12 cellular contexts compared by ENCODE assay signal in the genomic region with DNA sequence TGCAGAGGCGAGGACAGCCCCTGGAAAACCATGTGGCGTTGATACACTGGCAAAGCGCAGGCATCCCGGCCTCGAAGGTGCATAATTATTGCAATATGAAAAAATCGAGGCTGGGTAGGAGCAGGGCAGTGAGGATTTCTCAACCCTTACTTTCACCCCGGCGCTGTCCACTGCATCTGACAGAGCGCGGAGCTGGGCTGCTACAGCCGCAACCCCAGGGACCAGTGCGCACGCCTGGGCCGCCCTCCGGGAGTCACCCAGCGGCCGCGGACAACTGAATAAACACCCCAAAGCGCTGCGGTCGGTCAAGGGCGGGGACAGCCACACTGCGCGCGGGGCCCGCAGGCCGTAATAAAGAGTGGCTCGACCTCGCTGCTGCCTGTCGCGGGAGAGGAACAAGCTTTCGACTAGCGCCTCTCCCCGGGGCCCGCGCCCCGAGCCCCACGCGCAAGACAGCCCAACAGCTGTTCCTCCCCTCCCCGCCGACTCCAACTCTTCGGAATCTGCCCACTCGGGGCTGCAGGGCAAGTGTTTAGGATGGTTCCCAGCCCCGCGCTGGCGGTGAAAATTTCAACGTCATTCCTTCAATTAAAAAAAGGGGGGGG. TPM values are rescaled to one million over a fixed set of nuclear protein-coding genes. Genes with fewer than 3 reads are reported as not detected.
DNase-seq lines count a peak whose midpoint lies in the region; ATAC-seq and TF ChIP-seq lines count a peak whose summit lies in the region.
"Had no signal": no experiment of that assay in that cellular context is flagged by ENCODE, and none has a peak within 500 bp of the region (broad histone marks: within the 10 kb centered on the region; RNA-seq: fewer than 3 reads in every experiment).

No MANE protein-coding gene starts in this region.

- H3K27me3 Mint-ChIP-seq in activated CD8-positive, alpha-beta memory T cell treated with anti-CD3 and anti-CD28 coated beads, Interleukin-2, amount 10 ng/mL, durations not matched to agents 7 days and 5 days: peaks cover 86% of the 10 kb centered on the region
- peaks cover 79% of the 10 kb centered on the region for H3K27me3 Mint-ChIP-seq in activated T-helper 2 cell treated with anti-CD3 and anti-CD28 coated beads, Interferon-gamma antibody, Interleukin-2, Interleukin-4, amounts not matched to agents 10 μg/mL and 5 μg/mL and 100 μg/mL, durations not matched to agents 14 hours and 24 hours and 36 hours (ENCODE audit: low read depth)

- 0% methylated on average over 6 of the region's 47 CpGs for WGBS in right lobe of liver (ENCODE audit: insufficient coverage, low coverage, low lambda C conversion rate, missing lambda C conversion rate)

- H3K27ac Mint-ChIP-seq in activated CD8-positive, alpha-beta memory T cell treated with anti-CD3 and anti-CD28 coated beads, Interleukin-2, amount 10 ng/mL, durations not matched to agents 7 days and 5 days: no peak overlapping the region
- H3K27ac Mint-ChIP-seq in activated T-helper 2 cell treated with anti-CD3 and anti-CD28 coated beads, Interferon-gamma antibody, Interleukin-2, Interleukin-4, amounts not matched to agents 10 μg/mL and 5 μg/mL and 100 μg/mL, durations not matched to agents 14 hours and 24 hours and 36 hours: no peak overlapping the region

- intact Hi-C loops in right lobe of liver (cut with DNase I) (no loop called here), uterus (cut with DNase I; ENCODE audit: low total_unique reads) (loop anchor here (10.0 kb wide), 2 partner anchors 54 to 124 kb away; no protein-coding TSS in a partner anchor)
- intact Hi-C loops in activated T-helper 2 cell treated with anti-CD3 and anti-CD28 coated beads, Interferon-gamma antibody, Interleukin-2, Interleukin-4, amounts not matched to agents 10 μg/mL and 5 μg/mL and 100 μg/mL, durations not matched to agents 14 hours and 24 hours and 36 hours (cut with micrococcal nuclease): loop anchor here (5.0 kb wide), 2 partner anchors 107 to 353 kb away; a partner anchor contains a TSS

- H3K27me3 ChIP-seq in right lobe of liver: peaks cover 8 to 50% of the 10 kb centered on the region in 2 donors
- no peaks in the 10 kb centered on the region for H3K27me3 ChIP-seq in uterus

- H3K4me1 ChIP-seq in right lobe of liver (peaks cover 0 to 29% (median 2%) of the 10 kb centered on the region in 4 donors), uterus (peaks cover 0 to 12% of the 10 kb centered on the region in 2 donors)

- H3K9me3 ChIP-seq in right lobe of liver (no peaks in the 10 kb centered on the region), uterus (no peaks in the 10 kb centered on the region)
- H3K9me3 ChIP-seq: tibial nerve had no signal

- H3K9me3 Mint-ChIP-seq in activated CD8-positive, alpha-beta memory T cell treated with anti-CD3 and anti-CD28 coated beads, Interleukin-2, amount 10 ng/mL, durations not matched to agents 7 days and 5 days (ENCODE audit: low read depth): no peaks in the 10 kb centered on the region
- no peaks in the 10 kb centered on the region for H3K9me3 Mint-ChIP-seq in activated T-helper 2 cell treated with anti-CD3 and anti-CD28 coated beads, Interferon-gamma antibody, Interleukin-2, Interleukin-4, amounts not matched to agents 10 μg/mL and 5 μg/mL and 100 μg/mL, durations not matched to agents 14 hours and 24 hours and 36 hours

- H3K36me3 Mint-ChIP-seq in activated CD8-positive, alpha-beta memory T cell treated with anti-CD3 and anti-CD28 coated beads, Interleukin-2, amount 10 ng/mL, durations not matched to agents 7 days and 5 days: no peaks in the 10 kb centered on the region
- H3K36me3 Mint-ChIP-seq in activated T-helper 2 cell treated with anti-CD3 and anti-CD28 coated beads, Interferon-gamma antibody, Interleukin-2, Interleukin-4, amounts not matched to agents 10 μg/mL and 5 μg/mL and 100 μg/mL, durations not matched to agents 14 hours and 24 hours and 36 hours (ENCODE audit: low read depth): no peaks in the 10 kb centered on the region

- H3K36me3 ChIP-seq in right lobe of liver (no peaks in the 10 kb centered on the region), uterus (no peaks in the 10 kb centered on the region)
- H3K36me3 ChIP-seq: tibial nerve had no signal

- peak; percentile 54 for DNase-seq in activated CD8-positive, alpha-beta memory T cell treated with anti-CD3 and anti-CD28 coated beads, Interleukin-2, amount 50 U/mL, for 48 hours
- DNase-seq in activated CD8-positive, alpha-beta memory T cell treated with anti-CD3 and anti-CD28 coated beads, Interleukin-2, amount 10 ng/mL, durations not matched to agents 7 days and 5 days: no peak
- DNase-seq in cardiac fibroblast (ENCODE audit: low read depth in 2 of 2) (peak; percentile 42 to 43), right lobe of liver (no peak), uterus (peak; percentile 50), NCI-H2196 (lab: John Stamatoyannopoulos, UW; ENCODE audit: unreplicated experiment) (no peak), HK-2 (ENCODE audit: unreplicated experiment) (no peak)
- DNase-seq in activated T-helper 2 cell treated with anti-CD3 and anti-CD28 coated beads, Interferon-gamma antibody, Interleukin-2, Interleukin-4, amounts not matched to agents 10 μg/mL and 5 μg/mL and 100 μg/mL, durations not matched to agents 14 hours and 24 hours and 36 hours (ENCODE audit: low spot score): no peak
- DNase-seq: activated CD8-positive, alpha-beta memory T cell treated with anti-CD3 and anti-CD28 coated beads for 24 hours; dermis blood vessel endothelial cell; mammary epithelial cell had no signal

- peaks cover 12% of the 10 kb centered on the region for H3K4me1 Mint-ChIP-seq in activated CD8-positive, alpha-beta memory T cell treated with anti-CD3 and anti-CD28 coated beads, Interleukin-2, amount 10 ng/mL, durations not matched to agents 7 days and 5 days
- H3K4me1 Mint-ChIP-seq in activated T-helper 2 cell treated with anti-CD3 and anti-CD28 coated beads, Interferon-gamma antibody, Interleukin-2, Interleukin-4, amounts not matched to agents 10 μg/mL and 5 μg/mL and 100 μg/mL, durations not matched to agents 14 hours and 24 hours and 36 hours (ENCODE audit: low read depth): peaks cover 11% of the 10 kb centered on the region

- no peak for TF ChIP-seq POLR2A in right lobe of liver (IDR thresholded peaks at IDR 0.05)
- peak in 1 of 2 donors; percentile 29 for TF ChIP-seq POLR2A in uterus (IDR thresholded peaks at IDR 0.05)

- no peak for TF ChIP-seq CTCF in cardiac fibroblast (IDR thresholded peaks at IDR 0.05; ENCODE audit: low read depth, low read length)
- no peak for TF ChIP-seq CTCF in right lobe of liver (IDR thresholded peaks at IDR 0.05)
- TF ChIP-seq CTCF in uterus (IDR thresholded peaks at IDR 0.05): no peak

- H3K4me3 ChIP-seq in cardiac fibroblast (replicated peaks in 1 of 2; ENCODE audit: low read depth in 2 of 2, low read length in 2 of 2): peak overlapping the region in 1 of 2 donors; percentile 30
- no peak overlapping the region for H3K4me3 ChIP-seq in right lobe of liver
- peak overlapping the region; percentile 72 to 86 for H3K4me3 ChIP-seq in uterus

- no peak overlapping the region for H3K27ac ChIP-seq in right lobe of liver
- H3K27ac ChIP-seq in uterus: peak overlapping the region; percentile 98 to 99
- H3K27ac ChIP-seq: tibial nerve had no signal

- ATAC-seq in activated CD8-positive, alpha-beta memory T cell treated with anti-CD3 and anti-CD28 coated beads, Interleukin-2, amount 10 ng/mL, durations not matched to agents 7 days and 5 days: no peak
- peak in 3 of 4 donors; percentile 8 to 38 (median 22) for ATAC-seq in right lobe of liver

- H3K4me3 Mint-ChIP-seq in activated CD8-positive, alpha-beta memory T cell treated with anti-CD3 and anti-CD28 coated beads, Interleukin-2, amount 10 ng/mL, durations not matched to agents 7 days and 5 days: no peak overlapping the region
- no peak overlapping the region for H3K4me3 Mint-ChIP-seq in activated T-helper 2 cell treated with anti-CD3 and anti-CD28 coated beads, Interferon-gamma antibody, Interleukin-2, Interleukin-4, amounts not matched to agents 10 μg/mL and 5 μg/mL and 100 μg/mL, durations not matched to agents 14 hours and 24 hours and 36 hours (ENCODE audit: low read depth)

- CTCF ChIA-PET in activated CD8-positive, alpha-beta memory T cell treated with anti-CD3 and anti-CD28 coated beads, Interleukin-2, amount 10 ng/mL, durations not matched to agents 7 days and 5 days (lab: Charles Lee): no interaction called here

RNA-seq across cellular contexts. Expression of a gene that starts 3.6 kb away (rescaled TPM):
- not detected for total RNA-seq in activated CD8-positive, alpha-beta memory T cell treated with anti-CD3 and anti-CD28 coated beads, Interleukin-2, amount 10 ng/mL, durations not matched to agents 7 days and 5 days
- total RNA-seq in right lobe of liver (under 1 TPM in 3 of 6 experiments, not detected in 3; 0.07 to 0.99 (median 0.51) TPM), uterus (100 to 1,000 TPM in 1 of 4 donors, 10 to 100 TPM in 3; 51.2 to 125 (median 53.6) TPM)
- not detected in 2 replicates for total RNA-seq in activated T-helper 2 cell treated with anti-CD3 and anti-CD28 coated beads, Interferon-gamma antibody, Interleukin-2, Interleukin-4, amounts not matched to agents 10 μg/mL and 5 μg/mL and 100 μg/mL, durations not matched to agents 14 hours and 24 hours and 36 hours
- total RNA-seq: dermis blood vessel endothelial cell, mammary epithelial cell, tibial nerve had no signal

Comparison
In these comparisons a context has a peak if more than half of its experiments do, and no peak if none do; other contexts are left out.
1. DNase-seq: peak in activated CD8-positive, alpha-beta memory T cell treated with anti-CD3 and anti-CD28 coated beads, Interleukin-2, amount 50 U/mL, for 48 hours (single experiment), cardiac fibroblast (2 of 2) and uterus (2 of 2); none in activated CD8-positive, alpha-beta memory T cell treated with anti-CD3 and anti-CD28 coated beads, Interleukin-2, amount 10 ng/mL, durations not matched to agents 7 days and 5 days (single experiment), right lobe of liver (0 of 3), activated T-helper 2 cell treated with anti-CD3 and anti-CD28 coated beads, Interferon-gamma antibody, Interleukin-2, Interleukin-4, amounts not matched to agents 10 μg/mL and 5 μg/mL and 100 μg/mL, durations not matched to agents 14 hours and 24 hours and 36 hours (single experiment), NCI-H2196 (single experiment) and HK-2 (single experiment).
2. H3K4me3 ChIP-seq: peak in uterus (2 of 2); none in right lobe of liver (0 of 3).
3. H3K27ac ChIP-seq: peak in uterus (2 of 2); none in right lobe of liver (0 of 3).
4. RNA of a gene that starts 3.6 kb away (total RNA-seq): 51.2 to 125 TPM in uterus; 0.07 to 0.99 TPM in right lobe of liver, not detected in activated CD8-positive, alpha-beta memory T cell treated with anti-CD3 and anti-CD28 coated beads, Interleukin-2, amount 10 ng/mL, durations not matched to agents 7 days and 5 days and not detected in activated T-helper 2 cell treated with anti-CD3 and anti-CD28 coated beads, Interferon-gamma antibody, Interleukin-2, Interleukin-4, amounts not matched to agents 10 μg/mL and 5 μg/mL and 100 μg/mL, durations not matched to agents 14 hours and 24 hours and 36 hours; every median in the first group is over 10 times any median in the second.
5. intact Hi-C loops: an anchor here in uterus (10.0 kb wide) and activated T-helper 2 cell treated with anti-CD3 and anti-CD28 coated beads, Interferon-gamma antibody, Interleukin-2, Interleukin-4, amounts not matched to agents 10 μg/mL and 5 μg/mL and 100 μg/mL, durations not matched to agents 14 hours and 24 hours and 36 hours (5.0 kb wide); none called in right lobe of liver.